ENCODE assay signal across 1 cellular context in the genomic region with DNA sequence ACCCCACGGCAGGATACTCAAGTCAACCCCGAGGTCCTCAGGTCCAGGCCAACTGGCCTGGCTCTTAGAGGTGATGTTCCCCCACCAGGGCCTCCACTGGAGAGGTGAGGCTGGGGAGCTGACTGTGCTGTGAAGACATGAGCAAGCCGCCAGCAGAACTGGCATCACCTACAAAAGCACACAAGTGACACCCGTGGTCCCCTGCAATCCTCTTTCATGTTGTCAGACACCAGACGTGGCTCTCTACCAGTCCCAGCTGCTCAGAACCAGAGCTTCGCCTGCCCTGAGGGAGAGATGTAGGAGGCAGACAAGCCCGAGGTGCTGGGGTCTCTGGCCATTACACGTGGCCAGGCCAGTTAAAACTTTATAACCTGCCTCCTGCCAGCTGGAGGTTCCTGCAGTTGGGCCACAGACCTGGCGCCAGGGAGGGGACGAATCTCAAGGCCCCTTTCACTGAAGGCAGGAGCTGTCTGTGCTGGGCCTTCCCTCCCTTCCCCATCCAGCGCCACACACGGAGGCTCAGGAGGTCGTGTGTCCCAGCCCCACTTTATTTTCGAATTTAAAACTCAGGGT.
TF ChIP-seq lines count a peak whose summit lies in the region.

No MANE protein-coding gene starts in this region.

TF ChIP-seq in K562, 482 proteins besides CTCF, POLR2A, EP300 and RAD21 (continued from another document):
- TF ChIP-seq, protein P1, sequence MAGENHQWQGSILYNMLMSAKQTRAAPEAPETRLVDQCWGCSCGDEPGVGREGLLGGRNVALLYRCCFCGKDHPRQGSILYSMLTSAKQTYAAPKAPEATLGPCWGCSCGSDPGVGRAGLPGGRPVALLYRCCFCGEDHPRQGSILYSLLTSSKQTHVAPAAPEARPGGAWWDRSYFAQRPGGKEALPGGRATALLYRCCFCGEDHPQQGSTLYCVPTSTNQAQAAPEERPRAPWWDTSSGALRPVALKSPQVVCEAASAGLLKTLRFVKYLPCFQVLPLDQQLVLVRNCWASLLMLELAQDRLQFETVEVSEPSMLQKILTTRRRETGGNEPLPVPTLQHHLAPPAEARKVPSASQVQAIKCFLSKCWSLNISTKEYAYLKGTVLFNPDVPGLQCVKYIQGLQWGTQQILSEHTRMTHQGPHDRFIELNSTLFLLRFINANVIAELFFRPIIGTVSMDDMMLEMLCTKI (IDR thresholded peaks at IDR 0.05; ENCODE audit: partially characterized antibody) = no peak
- no peak for TF ChIP-seq ZNF57 (CRISPR knock-in tag; IDR thresholded peaks at IDR 0.05)
- TF ChIP-seq ETS1 (conservative IDR thresholded peaks at IDR 0.05; ENCODE audit: control insufficient read depth, low read depth, low read length) = 0 out of 2 replicates have a peak, but pooled peaks have one; percentile 18
- TF ChIP-seq MAX (CRISPR knock-in tag; IDR thresholded peaks at IDR 0.05) = peak; percentile 78
- TF ChIP-seq POLR2B (IDR thresholded peaks at IDR 0.05; ENCODE audit: low read depth, partially characterized antibody) = peak; percentile 12
- TF ChIP-seq PML (IDR thresholded peaks at IDR 0.05; ENCODE audit: low read length) = no peak
- no peak for TF ChIP-seq ZBTB11 (CRISPR knock-in tag; IDR thresholded peaks at IDR 0.05)
- 0 out of 2 replicates have a peak, but pooled peaks have one; percentile 31 for TF ChIP-seq TAF15 (IDR thresholded peaks at IDR 0.05; ENCODE audit: low read depth, low read length)
- peak; percentile 88 for TF ChIP-seq RBM22 (IDR thresholded peaks at IDR 0.05; ENCODE audit: low read depth, low read length, poor library complexity, severe bottlenecking)
- TF ChIP-seq KHSRP (IDR thresholded peaks at IDR 0.05) = no peak
- TF ChIP-seq, protein P2, sequence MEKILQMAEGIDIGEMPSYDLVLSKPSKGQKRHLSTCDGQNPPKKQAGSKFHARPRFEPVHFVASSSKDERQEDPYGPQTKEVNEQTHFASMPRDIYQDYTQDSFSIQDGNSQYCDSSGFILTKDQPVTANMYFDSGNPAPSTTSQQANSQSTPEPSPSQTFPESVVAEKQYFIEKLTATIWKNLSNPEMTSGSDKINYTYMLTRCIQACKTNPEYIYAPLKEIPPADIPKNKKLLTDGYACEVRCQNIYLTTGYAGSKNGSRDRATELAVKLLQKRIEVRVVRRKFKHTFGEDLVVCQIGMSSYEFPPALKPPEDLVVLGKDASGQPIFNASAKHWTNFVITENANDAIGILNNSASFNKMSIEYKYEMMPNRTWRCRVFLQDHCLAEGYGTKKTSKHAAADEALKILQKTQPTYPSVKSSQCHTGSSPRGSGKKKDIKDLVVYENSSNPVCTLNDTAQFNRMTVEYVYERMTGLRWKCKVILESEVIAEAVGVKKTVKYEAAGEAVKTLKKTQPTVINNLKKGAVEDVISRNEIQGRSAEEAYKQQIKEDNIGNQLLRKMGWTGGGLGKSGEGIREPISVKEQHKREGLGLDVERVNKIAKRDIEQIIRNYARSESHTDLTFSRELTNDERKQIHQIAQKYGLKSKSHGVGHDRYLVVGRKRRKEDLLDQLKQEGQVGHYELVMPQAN (IDR thresholded peaks at IDR 0.05; ENCODE audit: borderline replicate concordance) = peak; percentile 25; the same call in 1 of the 2 replicates
- no peak for TF ChIP-seq ZNF695 (CRISPR knock-in tag; IDR thresholded peaks at IDR 0.05)
- no peak for TF ChIP-seq CHCHD3 (CRISPR knock-in tag; IDR thresholded peaks at IDR 0.05)
- no peak for TF ChIP-seq CAMTA2 (CRISPR knock-in tag; conservative IDR thresholded peaks at IDR 0.05)
- TF ChIP-seq, protein P3, sequence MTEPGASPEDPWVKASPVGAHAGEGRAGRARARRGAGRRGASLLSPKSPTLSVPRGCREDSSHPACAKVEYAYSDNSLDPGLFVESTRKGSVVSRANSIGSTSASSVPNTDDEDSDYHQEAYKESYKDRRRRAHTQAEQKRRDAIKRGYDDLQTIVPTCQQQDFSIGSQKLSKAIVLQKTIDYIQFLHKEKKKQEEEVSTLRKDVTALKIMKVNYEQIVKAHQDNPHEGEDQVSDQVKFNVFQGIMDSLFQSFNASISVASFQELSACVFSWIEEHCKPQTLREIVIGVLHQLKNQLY (CRISPR knock-in tag; conservative IDR thresholded peaks at IDR 0.05) = no peak
- TF ChIP-seq, protein P4, sequence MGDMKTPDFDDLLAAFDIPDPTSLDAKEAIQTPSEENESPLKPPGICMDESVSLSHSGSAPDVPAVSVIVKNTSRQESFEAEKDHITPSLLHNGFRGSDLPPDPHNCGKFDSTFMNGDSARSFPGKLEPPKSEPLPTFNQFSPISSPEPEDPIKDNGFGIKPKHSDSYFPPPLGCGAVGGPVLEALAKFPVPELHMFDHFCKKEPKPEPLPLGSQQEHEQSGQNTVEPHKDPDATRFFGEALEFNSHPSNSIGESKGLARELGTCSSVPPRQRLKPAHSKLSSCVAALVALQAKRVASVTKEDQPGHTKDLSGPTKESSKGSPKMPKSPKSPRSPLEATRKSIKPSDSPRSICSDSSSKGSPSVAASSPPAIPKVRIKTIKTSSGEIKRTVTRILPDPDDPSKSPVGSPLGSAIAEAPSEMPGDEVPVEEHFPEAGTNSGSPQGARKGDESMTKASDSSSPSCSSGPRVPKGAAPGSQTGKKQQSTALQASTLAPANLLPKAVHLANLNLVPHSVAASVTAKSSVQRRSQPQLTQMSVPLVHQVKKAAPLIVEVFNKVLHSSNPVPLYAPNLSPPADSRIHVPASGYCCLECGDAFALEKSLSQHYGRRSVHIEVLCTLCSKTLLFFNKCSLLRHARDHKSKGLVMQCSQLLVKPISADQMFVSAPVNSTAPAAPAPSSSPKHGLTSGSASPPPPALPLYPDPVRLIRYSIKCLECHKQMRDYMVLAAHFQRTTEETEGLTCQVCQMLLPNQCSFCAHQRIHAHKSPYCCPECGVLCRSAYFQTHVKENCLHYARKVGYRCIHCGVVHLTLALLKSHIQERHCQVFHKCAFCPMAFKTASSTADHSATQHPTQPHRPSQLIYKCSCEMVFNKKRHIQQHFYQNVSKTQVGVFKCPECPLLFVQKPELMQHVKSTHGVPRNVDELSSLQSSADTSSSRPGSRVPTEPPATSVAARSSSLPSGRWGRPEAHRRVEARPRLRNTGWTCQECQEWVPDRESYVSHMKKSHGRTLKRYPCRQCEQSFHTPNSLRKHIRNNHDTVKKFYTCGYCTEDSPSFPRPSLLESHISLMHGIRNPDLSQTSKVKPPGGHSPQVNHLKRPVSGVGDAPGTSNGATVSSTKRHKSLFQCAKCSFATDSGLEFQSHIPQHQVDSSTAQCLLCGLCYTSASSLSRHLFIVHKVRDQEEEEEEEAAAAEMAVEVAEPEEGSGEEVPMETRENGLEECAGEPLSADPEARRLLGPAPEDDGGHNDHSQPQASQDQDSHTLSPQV (IDR thresholded peaks at IDR 0.05) = peak; percentile 79; the same call in 1 of the 2 replicates
- no peak for TF ChIP-seq CSDE1 (IDR thresholded peaks at IDR 0.05)
- TF ChIP-seq HMG20B (CRISPR knock-in tag; IDR thresholded peaks at IDR 0.05) = no peak
- TF ChIP-seq MYC (IDR thresholded peaks at IDR 0.05; ENCODE audit: low read depth, low read length) = 0 out of 2 replicates have a peak, but pooled peaks have one; percentile 8
- no peak for TF ChIP-seq MYC (CRISPR knock-in tag; IDR thresholded peaks at IDR 0.05; ENCODE audit: borderline replicate concordance, low read depth)
TF ChIP-seq in K562: peak in this region for 20.
